8 cellular contexts compared by ENCODE assay signal in the genomic region with DNA sequence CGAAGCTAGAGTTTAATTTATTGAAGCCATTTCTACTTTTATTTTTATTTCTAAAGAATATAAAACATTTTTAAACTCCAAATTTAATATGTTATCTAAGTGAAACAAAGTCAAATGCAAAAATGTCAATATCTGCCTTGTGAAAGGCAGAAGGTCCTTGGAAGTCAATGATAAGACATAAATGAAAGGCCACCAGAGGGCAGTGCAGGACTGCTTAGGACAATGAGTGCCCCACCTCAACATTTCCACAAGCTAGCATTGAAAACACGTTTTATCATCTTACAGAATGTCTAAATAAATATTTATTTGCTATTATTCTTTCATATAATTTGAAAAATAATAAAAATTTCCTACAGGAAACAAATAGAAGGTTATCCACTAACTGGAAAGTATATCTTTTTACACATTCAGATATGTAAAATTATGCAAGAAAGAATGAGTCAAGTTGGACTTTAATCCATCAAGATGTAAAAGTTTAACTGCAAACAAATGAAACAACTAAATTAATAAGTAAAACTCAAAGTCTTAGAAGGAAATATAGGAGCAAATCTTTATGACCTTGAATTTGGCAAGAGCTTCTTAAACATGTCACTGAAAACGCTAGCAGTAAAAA.
DNase-seq lines count a peak whose midpoint lies in the region; ATAC-seq, FAIRE-seq and TF ChIP-seq lines count a peak whose summit lies in the region.

No MANE protein-coding gene starts in this region.

- RAD21 ChIA-PET in GM12878 (lab: Charles Lee; ENCODE audit: unreplicated experiment) = interaction anchor here (1.2 to 1.3 kb wide), 3 partner anchors 14 to 26 kb away, joined by 3 to 4 read pairs (median 3); no protein-coding TSS in a partner anchor

- in situ Hi-C loops in GM12878 (cut with MboI) = no loop called here

- H2AFZ ChIP-seq in GM12878 (ENCODE audit: control insufficient read depth, low read depth, low read length) = no peak overlapping the region

- SMC1A ChIA-PET in GM12878 (lab: Charles Lee; ENCODE audit: uncharacterized antibody, unreplicated experiment) = interaction anchor here (0.6 to 2.2 kb wide), 6 partner anchors 9 to 111 kb away, joined by 3 to 8 read pairs (median 3); no protein-coding TSS in a partner anchor

- no peaks in the 10 kb centered on the region for H3K4me1 ChIP-seq in GM12878 (ENCODE audit: control insufficient read depth, insufficient read depth, low read length)

- H3K4me3 ChIP-seq in LNCaP clone FGC (ENCODE audit: low read depth, low read length) (no peak overlapping the region), GM12878 (no peak overlapping the region)

- BruUV-seq in GM12878 (replicated peaks; lab: Mats Ljungman, UMichigan) = no TSS peak

- TF ChIP-seq CTCF in LNCaP clone FGC (IDR thresholded peaks at IDR 0.05; ENCODE audit: control insufficient read depth, extremely low read depth, insufficient read depth) (peak; percentile 65), GM12878 (IDR thresholded peaks at IDR 0.05 in 2 of 3, conservative IDR thresholded peaks at IDR 0.05 in 1 of 3; ENCODE audit: control insufficient read depth in 2 of 3, extremely low read depth in 1 of 3, insufficient read depth in 1 of 3, low read depth in 3 of 3, low read length in 3 of 3) (peak; percentile 63 to 71 (median 65))

- no peak for TF ChIP-seq POLR2A in GM12878 (IDR thresholded peaks at IDR 0.05; ENCODE audit: low read depth, low read length)

- TF ChIP-seq RAD21 in GM12878 (IDR thresholded peaks at IDR 0.05; ENCODE audit: insufficient read depth, low read depth, low read length) = peak; percentile 76

- ATAC-seq in GM19468 (IDR thresholded peaks at IDR 0.05; ENCODE audit: extremely low read depth, unreplicated experiment) (peak; percentile 53), GM12878 (peak; percentile 84), GM21717 (IDR thresholded peaks at IDR 0.05; ENCODE audit: unreplicated experiment) (no peak)

- no peaks in the 10 kb centered on the region for H3K36me3 ChIP-seq in GM12878 (ENCODE audit: control insufficient read depth in 2 of 2, insufficient read depth in 2 of 2, low read length in 1 of 2)

- H4K20me1 ChIP-seq in GM12878 (ENCODE audit: control insufficient read depth, insufficient read depth) = no peaks in the 10 kb centered on the region

- intact Hi-C loops in GM12878 (cut with micrococcal nuclease; ENCODE audit: unreplicated experiment) = loop anchor here (1.0 kb wide), 1 partner anchor 25 kb away; no protein-coding TSS in a partner anchor

- H3K9me3 ChIP-seq in GM12878 (replicated peaks; ENCODE audit: control insufficient read depth, insufficient read depth, low read length) = no peaks in the 10 kb centered on the region

- 29% methylated on average over 3 of the region's 3 CpGs for WGBS in GM12878 (ENCODE audit: insufficient coverage, insufficient replicate concordance, low lambda C conversion rate, missing lambda C conversion rate)

- H3K9ac ChIP-seq in GM12878 (ENCODE audit: control insufficient read depth, insufficient read depth, low read length) = no peak overlapping the region

- H3K27me3 ChIP-seq in GM12878 (replicated peaks in 1 of 2; ENCODE audit: control insufficient read depth in 2 of 2, insufficient read depth in 2 of 2, low read length in 1 of 2) = no peaks in the 10 kb centered on the region

- FAIRE-seq in GM12878 (lab: Jason Lieb, UNC) = peak; percentile 68

- DNase-seq in D341Med (ENCODE audit: low spot score) (peak; percentile 73), LNCaP clone FGC (ENCODE audit: low read depth) (peak; percentile 41), SHP77 (lab: John Stamatoyannopoulos, UW) (peak; percentile 63 to 74), GM12878 (ENCODE audit: low read depth, low spot score) (no peak), iPS DF 4.7 (ENCODE audit: extremely low read depth, low spot score) (peak; percentile 53)
- peak; percentile 15 to 53 (median 38) for DNase-seq in stimulated activated CD4-positive, alpha-beta T cell treated with anti-CD3 and anti-CD28 coated beads, Interleukin-12 subunit alpha, Interleukin-12 subunit beta, amount 100 ng/mL, for 48 hours (ENCODE audit: low read depth in 2 of 3, low spot score in 1 of 3)

- H3K27ac ChIP-seq in GM12878 (ENCODE audit: control insufficient read depth, insufficient read depth) = no peak overlapping the region

- POLR2A ChIA-PET in GM12878 (lab: Charles Lee) = no interaction called here

- CTCF ChIA-PET in GM12878 (lab: Yijun Ruan, JAX) = interaction anchor here (0.7 to 3.1 kb wide), 16 partner anchors 9 to 54 kb away, joined by 3 to 35 read pairs (median 5); no protein-coding TSS in a partner anchor

- TF ChIP-seq EP300 in GM12878 (IDR thresholded peaks at IDR 0.05; ENCODE audit: borderline replicate concordance in 1 of 2, control insufficient read depth in 1 of 2, low read depth in 2 of 2, low read length in 2 of 2) = no peak

- H3K4me2 ChIP-seq in GM12878 (ENCODE audit: control insufficient read depth, insufficient read depth) = no peak overlapping the region

- H3K79me2 ChIP-seq in GM12878 (ENCODE audit: control insufficient read depth, insufficient read depth, low read length) = no peaks in the 10 kb centered on the region

TF ChIP-seq in GM12878, 131 proteins besides CTCF, POLR2A, EP300 and RAD21:
- no peak for TF ChIP-seq CREB1 (IDR thresholded peaks at IDR 0.05; ENCODE audit: low read depth)
- peak; percentile 48; the same call in 1 of the 2 replicates for TF ChIP-seq SMC3 (IDR thresholded peaks at IDR 0.05; ENCODE audit: borderline replicate concordance, low read length)
